In the genomic region with DNA sequence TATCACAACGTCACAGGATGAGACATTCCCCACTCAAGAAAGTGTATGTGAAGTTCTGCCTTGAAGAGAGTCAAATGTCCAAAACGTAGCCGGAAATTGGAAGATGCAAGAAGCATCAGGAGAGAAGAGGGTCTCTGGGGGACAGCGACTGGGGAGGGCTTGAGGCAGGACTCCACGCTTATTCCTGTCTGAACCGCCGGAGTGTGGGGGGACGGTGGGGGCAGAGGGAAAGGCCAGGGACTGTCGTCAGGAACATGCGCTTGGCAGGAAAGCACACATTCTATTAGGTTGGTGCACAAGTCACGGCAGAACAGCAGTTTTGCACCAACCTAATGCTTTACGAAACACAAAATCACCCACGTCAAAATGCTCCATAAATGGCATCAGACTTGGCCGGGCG, we compare ENCODE assay signal across 15 cellular contexts.
DNase-seq lines count a peak whose midpoint lies in the region; ATAC-seq lines count a peak whose summit lies in the region.
"Had no signal": no experiment of that assay in that cellular context is flagged by ENCODE, and none has a peak within 500 bp of the region (broad histone marks: within the 10 kb centered on the region; RNA-seq: fewer than 3 reads in every experiment).

No MANE protein-coding gene starts in this region.

- peaks cover 3% of the 10 kb centered on the region for H3K9me3 Mint-ChIP-seq in activated CD8-positive, alpha-beta memory T cell treated with anti-CD3 and anti-CD28 coated beads, Interleukin-2, amount 10 ng/mL, durations not matched to agents 7 days and 5 days (ENCODE audit: low read depth)
- H3K9me3 Mint-ChIP-seq in stimulated activated naive CD8-positive, alpha-beta T cell treated with anti-CD3 and anti-CD28 coated beads, Interleukin-15, Interleukin-2, amounts not matched to agents 100 ng/mL and 50 ng/mL, for 24 hours, result peaks cover 9% of the 10 kb centered on the region
- peaks cover 0 to 18% (median 0%) of the 10 kb centered on the region in 11 donors for H3K9me3 Mint-ChIP-seq in naive thymus-derived CD4-positive, alpha-beta T cell
- H3K9me3 Mint-ChIP-seq: CD4-positive, alpha-beta T cell had no signal

- peaks cover 11% of the 10 kb centered on the region for H3K4me1 Mint-ChIP-seq in activated CD8-positive, alpha-beta memory T cell treated with anti-CD3 and anti-CD28 coated beads, Interleukin-2, amount 10 ng/mL, durations not matched to agents 7 days and 5 days
- peaks cover 49% of the 10 kb centered on the region for H3K4me1 Mint-ChIP-seq in stimulated activated naive CD8-positive, alpha-beta T cell treated with anti-CD3 and anti-CD28 coated beads, Interleukin-15, Interleukin-2, amounts not matched to agents 100 ng/mL and 50 ng/mL, for 24 hours (ENCODE audit: low read depth)
- peaks cover 20 to 86% (median 70%) of the 10 kb centered on the region in 7 donors for H3K4me1 Mint-ChIP-seq in naive thymus-derived CD4-positive, alpha-beta T cell

- no peak overlapping the region for H3K4me3 ChIP-seq in naive thymus-derived CD4-positive, alpha-beta T cell (ENCODE audit: low read length)
- H3K4me3 ChIP-seq: BLaER1, GM23248 had no signal

- H3K9me3 ChIP-seq in naive thymus-derived CD4-positive, alpha-beta T cell (ENCODE audit: control insufficient read depth in 2 of 3, low read length in 3 of 3), result peaks cover 0 to 4% (median 0%) of the 10 kb centered on the region in 3 experiments

- H3K4me1 ChIP-seq in naive thymus-derived CD4-positive, alpha-beta T cell (ENCODE audit: control insufficient read depth in 2 of 2, insufficient read depth in 2 of 2, low read length in 2 of 2), result peaks cover 6 to 14% of the 10 kb centered on the region in 2 donors

- H3K27me3 ChIP-seq in naive thymus-derived CD4-positive, alpha-beta T cell (ENCODE audit: control insufficient read depth in 2 of 2, insufficient read depth in 2 of 2, low read length in 2 of 2), result no peaks in the 10 kb centered on the region
- H3K27me3 ChIP-seq: BLaER1 had no signal

- peaks cover 8% of the 10 kb centered on the region for H3K27me3 Mint-ChIP-seq in activated CD8-positive, alpha-beta memory T cell treated with anti-CD3 and anti-CD28 coated beads, Interleukin-2, amount 10 ng/mL, durations not matched to agents 7 days and 5 days
- H3K27me3 Mint-ChIP-seq in stimulated activated naive CD8-positive, alpha-beta T cell treated with anti-CD3 and anti-CD28 coated beads, Interleukin-15, Interleukin-2, amounts not matched to agents 100 ng/mL and 50 ng/mL, for 24 hours, result no peaks in the 10 kb centered on the region
- H3K27me3 Mint-ChIP-seq in naive thymus-derived CD4-positive, alpha-beta T cell, result no peaks in the 10 kb centered on the region
- H3K27me3 Mint-ChIP-seq: CD4-positive, alpha-beta T cell had no signal

- POLR2A ChIA-PET in naive thymus-derived CD4-positive, alpha-beta T cell (lab: Charles Lee), result interaction anchor here (0.9 to 8.9 kb wide), 6 partner anchors 10 to 134 kb away, joined by 3 to 64 read pairs (median 5); no protein-coding TSS in a partner anchor

- no peak overlapping the region for H3K27ac ChIP-seq in naive thymus-derived CD4-positive, alpha-beta T cell (ENCODE audit: low read depth, low read length)
- H3K27ac ChIP-seq: 22Rv1, BLaER1, GM23248 had no signal

- no peak overlapping the region for H3K27ac Mint-ChIP-seq in activated CD8-positive, alpha-beta memory T cell treated with anti-CD3 and anti-CD28 coated beads, Interleukin-2, amount 10 ng/mL, durations not matched to agents 7 days and 5 days
- H3K27ac Mint-ChIP-seq in stimulated activated naive CD8-positive, alpha-beta T cell treated with anti-CD3 and anti-CD28 coated beads, Interleukin-15, Interleukin-2, amounts not matched to agents 100 ng/mL and 50 ng/mL, for 24 hours, result no peak overlapping the region
- H3K27ac Mint-ChIP-seq in naive thymus-derived CD4-positive, alpha-beta T cell, result peak overlapping the region in 7 of 9 donors; percentile 21 to 91 (median 67)

- H3K36me3 Mint-ChIP-seq in activated CD8-positive, alpha-beta memory T cell treated with anti-CD3 and anti-CD28 coated beads, Interleukin-2, amount 10 ng/mL, durations not matched to agents 7 days and 5 days, result peaks cover 6% of the 10 kb centered on the region
- peaks cover 19% of the 10 kb centered on the region for H3K36me3 Mint-ChIP-seq in stimulated activated naive CD8-positive, alpha-beta T cell treated with anti-CD3 and anti-CD28 coated beads, Interleukin-15, Interleukin-2, amounts not matched to agents 100 ng/mL and 50 ng/mL, for 24 hours (ENCODE audit: low read depth)
- H3K36me3 Mint-ChIP-seq in naive thymus-derived CD4-positive, alpha-beta T cell, result peaks cover 4 to 50% (median 26%) of the 10 kb centered on the region in 5 donors

- no peak overlapping the region for H3K4me3 Mint-ChIP-seq in activated CD8-positive, alpha-beta memory T cell treated with anti-CD3 and anti-CD28 coated beads, Interleukin-2, amount 10 ng/mL, durations not matched to agents 7 days and 5 days
- peak overlapping the region; percentile 3 for H3K4me3 Mint-ChIP-seq in stimulated activated naive CD8-positive, alpha-beta T cell treated with anti-CD3 and anti-CD28 coated beads, Interleukin-15, Interleukin-2, amounts not matched to agents 100 ng/mL and 50 ng/mL, for 24 hours
- H3K4me3 Mint-ChIP-seq in naive thymus-derived CD4-positive, alpha-beta T cell, result peak overlapping the region in 4 of 10 donors; percentile 32 to 54 (median 35)

- intact Hi-C loops in naive thymus-derived CD4-positive, alpha-beta T cell (cut with micrococcal nuclease), result no loop called here

- CTCF ChIA-PET in activated CD8-positive, alpha-beta memory T cell treated with anti-CD3 and anti-CD28 coated beads, Interleukin-2, amount 10 ng/mL, durations not matched to agents 7 days and 5 days (lab: Charles Lee), result interaction anchor here (1.8 kb wide), 1 partner anchor 14 kb away, joined by 6 read pairs; no protein-coding TSS in a partner anchor
- CTCF ChIA-PET in naive thymus-derived CD4-positive, alpha-beta T cell (lab: Charles Lee), result no interaction called here

- DNase-seq in activated CD8-positive, alpha-beta memory T cell treated with anti-CD3 and anti-CD28 coated beads, Interleukin-2, amount 50 U/mL, for 4 hours, result peak; percentile 4
- DNase-seq in activated CD8-positive, alpha-beta memory T cell treated with anti-CD3 and anti-CD28 coated beads, Interleukin-2, amount 10 ng/mL, durations not matched to agents 7 days and 5 days, result no peak
- DNase-seq in stimulated activated naive CD8-positive, alpha-beta T cell treated with anti-CD3 and anti-CD28 coated beads, Interleukin-15, Interleukin-2, amounts not matched to agents 100 U/mL and 50 U/mL, for 24 hours, result no peak
- no peak for DNase-seq in naive thymus-derived CD4-positive, alpha-beta T cell
- DNase-seq in globus pallidus (ENCODE audit: low spot score) (no peak), HuH-7 (ENCODE audit: low spot score) (no peak), ecto neural progenitor cell (ENCODE audit: low spot score) (no peak)
- DNase-seq: Calu3, DMS 273 treated with DMSO at 0.1 percent for 48 hours, GM23248 had no signal

- no peak for ATAC-seq in activated CD8-positive, alpha-beta memory T cell treated with anti-CD3 and anti-CD28 coated beads, Interleukin-2, amount 10 ng/mL, durations not matched to agents 7 days and 5 days
- ATAC-seq in stimulated activated naive CD8-positive, alpha-beta T cell treated with anti-CD3 and anti-CD28 coated beads, Interleukin-15, Interleukin-2, amounts not matched to agents 100 U/mL and 50 U/mL, for 24 hours, result no peak
- no peak for ATAC-seq in naive thymus-derived CD4-positive, alpha-beta T cell
- ATAC-seq: HCT116 had no signal

- peaks cover 0 to 17% (median 0%) of the 10 kb centered on the region in 3 experiments for H3K36me3 ChIP-seq in naive thymus-derived CD4-positive, alpha-beta T cell (ENCODE audit: control insufficient read depth in 2 of 3, insufficient read depth in 3 of 3, low read length in 3 of 3)
- H3K36me3 ChIP-seq: BLaER1 had no signal

Comparison
In these comparisons a context has a peak if more than half of its experiments do, and no peak if none do; other contexts are left out.
1. H3K27ac Mint-ChIP-seq: peak in naive thymus-derived CD4-positive, alpha-beta T cell (7 of 9); none in activated CD8-positive, alpha-beta memory T cell treated with anti-CD3 and anti-CD28 coated beads, Interleukin-2, amount 10 ng/mL, durations not matched to agents 7 days and 5 days (single experiment) and stimulated activated naive CD8-positive, alpha-beta T cell treated with anti-CD3 and anti-CD28 coated beads, Interleukin-15, Interleukin-2, amounts not matched to agents 100 ng/mL and 50 ng/mL, for 24 hours (single experiment).